12 cellular contexts compared by ENCODE assay signal in the genomic region with DNA sequence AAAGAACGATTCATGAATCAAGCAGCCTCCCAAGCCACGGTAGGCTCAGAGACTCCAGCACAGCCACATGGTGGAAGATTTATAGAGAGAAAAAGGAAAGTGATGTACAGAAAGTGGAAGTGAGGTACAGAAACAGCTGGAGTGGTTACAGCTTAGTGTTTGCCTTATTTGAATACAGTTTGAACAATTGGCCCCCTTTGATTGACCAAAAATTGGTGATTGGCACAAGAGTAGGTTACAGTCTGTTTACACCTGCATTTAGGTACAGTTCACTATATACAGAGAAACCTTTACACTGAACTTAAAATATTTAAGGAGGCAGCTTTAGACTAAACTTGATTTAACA.
DNase-seq lines count a peak whose midpoint lies in the region; ATAC-seq lines count a peak whose summit lies in the region.
"Had no signal": no experiment of that assay in that cellular context is flagged by ENCODE, and none has a peak within 500 bp of the region (broad histone marks: within the 10 kb centered on the region; RNA-seq: fewer than 3 reads in every experiment).

No MANE protein-coding gene starts in this region.

- no peak for ATAC-seq in activated T-cell treated with anti-CD3 and anti-CD28 coated beads, Interleukin-2, amount 50 U/mL, for 72 hours (replicated peaks in 1 of 2)
- ATAC-seq in HG02571 (IDR thresholded peaks at IDR 0.05; ENCODE audit: unreplicated experiment) = peak; percentile 49
- ATAC-seq in HG03469 (IDR thresholded peaks at IDR 0.05; ENCODE audit: unreplicated experiment) = peak; percentile 72
- ATAC-seq in stimulated activated naive B cell treated with anti-CD40 and anti-IgM and Interleukin-4, amounts not matched to agents 10 μg/mL and 1 μg/mL and 100 μg/mL, for 72 hours (replicated peaks) = peak; percentile 51 to 58
- ATAC-seq in T-cell (replicated peaks in 1 of 4) = no peak

- no peak overlapping the region for H3K4me3 Mint-ChIP-seq in activated T-cell treated with anti-CD3 and anti-CD28 coated beads, Interleukin-2, amount 50 U/mL, for 72 hours
- no peak overlapping the region for H3K4me3 Mint-ChIP-seq in activated T-cell treated with anti-CD3 and anti-CD28 coated beads, Interleukin-2, amount 50 U/mL, for 24 hours
- peak overlapping the region; percentile 1 to 29 for H3K4me3 Mint-ChIP-seq in stimulated activated naive B cell treated with anti-CD40 and anti-IgM and Interleukin-4, amounts not matched to agents 10 μg/mL and 1 μg/mL and 100 μg/mL, for 72 hours
- H3K4me3 Mint-ChIP-seq in T-cell = no peak overlapping the region
- H3K4me3 Mint-ChIP-seq: dendritic cell treated with granulocyte-macrophage colony-stimulating factor and Interleukin-4, amounts not matched to agents 40 ng/mL and 50 ng/mL, for 4 days; natural killer cell treated with Interleukin-12 subunit alpha and Interleukin-12 subunit beta and Interleukin-15 and Interleukin-18, amount 100 ng/mL, for 72 hours had no signal

- CTCF ChIA-PET in T-cell (lab: Charles Lee) = no interaction called here

- POLR2A ChIA-PET in T-cell (lab: Charles Lee) = no interaction called here

- peaks cover 11% of the 10 kb centered on the region for H3K4me1 Mint-ChIP-seq in activated T-cell treated with anti-CD3 and anti-CD28 coated beads, Interleukin-2, amount 50 U/mL, for 72 hours (ENCODE audit: low read depth)
- peaks cover 18% of the 10 kb centered on the region for H3K4me1 Mint-ChIP-seq in activated T-cell treated with anti-CD3 and anti-CD28 coated beads, Interleukin-2, amount 50 U/mL, for 24 hours (ENCODE audit: low read depth)
- peaks cover 24 to 43% of the 10 kb centered on the region in 2 donors for H3K4me1 Mint-ChIP-seq in stimulated activated naive B cell treated with anti-CD40 and anti-IgM and Interleukin-4, amounts not matched to agents 10 μg/mL and 1 μg/mL and 100 μg/mL, for 72 hours
- H3K4me1 Mint-ChIP-seq in T-cell = peaks cover 26 to 48% (median 30%) of the 10 kb centered on the region in 3 donors

- H3K27ac Mint-ChIP-seq in activated T-cell treated with anti-CD3 and anti-CD28 coated beads, Interleukin-2, amount 50 U/mL, for 72 hours = peak overlapping the region; percentile 82
- H3K27ac Mint-ChIP-seq in activated T-cell treated with anti-CD3 and anti-CD28 coated beads, Interleukin-2, amount 50 U/mL, for 24 hours = no peak overlapping the region
- peak overlapping the region; percentile 89 for H3K27ac Mint-ChIP-seq in stimulated activated naive B cell treated with anti-CD40 and anti-IgM and Interleukin-4, amounts not matched to agents 10 μg/mL and 1 μg/mL and 100 μg/mL, for 72 hours
- H3K27ac Mint-ChIP-seq in T-cell = no peak overlapping the region
- H3K27ac Mint-ChIP-seq: dendritic cell treated with granulocyte-macrophage colony-stimulating factor and Interleukin-4, amounts not matched to agents 40 ng/mL and 50 ng/mL, for 4 days; natural killer cell treated with Interleukin-12 subunit alpha and Interleukin-12 subunit beta and Interleukin-15 and Interleukin-18, amount 100 ng/mL, for 72 hours had no signal

- DNase-seq in activated T-cell treated with anti-CD3 and anti-CD28 coated beads, Interleukin-2, amount 50 U/mL, for 72 hours = no peak
- no peak for DNase-seq in activated T-cell treated with anti-CD3 and anti-CD28 coated beads, Interleukin-2, amount 50 U/mL, for 24 hours
- no peak for DNase-seq in stimulated activated naive B cell treated with anti-CD40 and anti-IgM and Interleukin-4, amounts not matched to agents 10 μg/mL and 1 μg/mL and 100 μg/mL, for 72 hours
- no peak for DNase-seq in NCI-H526 (lab: John Stamatoyannopoulos, UW)
- no peak for DNase-seq in posterior vena cava (ENCODE audit: low spot score)
- DNase-seq in T-cell = no peak
- DNase-seq: DMS153, NCI-H187 treated with DMSO at 0.1 percent for 48 hours had no signal

- no peaks in the 10 kb centered on the region for H3K27me3 Mint-ChIP-seq in activated T-cell treated with anti-CD3 and anti-CD28 coated beads, Interleukin-2, amount 50 U/mL, for 72 hours (ENCODE audit: low read depth)
- H3K27me3 Mint-ChIP-seq in activated T-cell treated with anti-CD3 and anti-CD28 coated beads, Interleukin-2, amount 50 U/mL, for 24 hours = no peaks in the 10 kb centered on the region
- no peaks in the 10 kb centered on the region for H3K27me3 Mint-ChIP-seq in stimulated activated naive B cell treated with anti-CD40 and anti-IgM and Interleukin-4, amounts not matched to agents 10 μg/mL and 1 μg/mL and 100 μg/mL, for 72 hours
- H3K27me3 Mint-ChIP-seq in T-cell = no peaks in the 10 kb centered on the region
- H3K27me3 Mint-ChIP-seq: dendritic cell treated with granulocyte-macrophage colony-stimulating factor and Interleukin-4, amounts not matched to agents 40 ng/mL and 50 ng/mL, for 4 days; natural killer cell treated with Interleukin-12 subunit alpha and Interleukin-12 subunit beta and Interleukin-15 and Interleukin-18, amount 100 ng/mL, for 72 hours had no signal

- intact Hi-C loops in posterior vena cava (cut with DNase I) = no loop called here

- H3K36me3 Mint-ChIP-seq in activated T-cell treated with anti-CD3 and anti-CD28 coated beads, Interleukin-2, amount 50 U/mL, for 72 hours (ENCODE audit: insufficient read depth in 2 of 2) = peaks cover 0 to 2% of the 10 kb centered on the region in 2 donors
- H3K36me3 Mint-ChIP-seq in activated T-cell treated with anti-CD3 and anti-CD28 coated beads, Interleukin-2, amount 50 U/mL, for 24 hours (ENCODE audit: low read depth) = peaks cover 7% of the 10 kb centered on the region
- H3K36me3 Mint-ChIP-seq in stimulated activated naive B cell treated with anti-CD40 and anti-IgM and Interleukin-4, amounts not matched to agents 10 μg/mL and 1 μg/mL and 100 μg/mL, for 72 hours = peaks cover 5 to 9% of the 10 kb centered on the region in 2 donors
- H3K36me3 Mint-ChIP-seq in T-cell = peaks cover 33% of the 10 kb centered on the region

- peaks cover 0 to 2% of the 10 kb centered on the region in 2 donors for H3K9me3 Mint-ChIP-seq in activated T-cell treated with anti-CD3 and anti-CD28 coated beads, Interleukin-2, amount 50 U/mL, for 72 hours
- no peaks in the 10 kb centered on the region for H3K9me3 Mint-ChIP-seq in activated T-cell treated with anti-CD3 and anti-CD28 coated beads, Interleukin-2, amount 50 U/mL, for 24 hours
- no peaks in the 10 kb centered on the region for H3K9me3 Mint-ChIP-seq in stimulated activated naive B cell treated with anti-CD40 and anti-IgM and Interleukin-4, amounts not matched to agents 10 μg/mL and 1 μg/mL and 100 μg/mL, for 72 hours
- H3K9me3 Mint-ChIP-seq in T-cell = no peaks in the 10 kb centered on the region
- H3K9me3 Mint-ChIP-seq: dendritic cell treated with granulocyte-macrophage colony-stimulating factor and Interleukin-4, amounts not matched to agents 40 ng/mL and 50 ng/mL, for 4 days; natural killer cell treated with Interleukin-12 subunit alpha and Interleukin-12 subunit beta and Interleukin-15 and Interleukin-18, amount 100 ng/mL, for 72 hours had no signal

Comparison
In these comparisons a context has a peak if more than half of its experiments do, and no peak if none do; other contexts are left out.
1. H3K27ac Mint-ChIP-seq: peak in activated T-cell treated with anti-CD3 and anti-CD28 coated beads, Interleukin-2, amount 50 U/mL, for 72 hours (single experiment) and stimulated activated naive B cell treated with anti-CD40 and anti-IgM and Interleukin-4, amounts not matched to agents 10 μg/mL and 1 μg/mL and 100 μg/mL, for 72 hours (single experiment); none in activated T-cell treated with anti-CD3 and anti-CD28 coated beads, Interleukin-2, amount 50 U/mL, for 24 hours (single experiment) and T-cell (0 of 2).
2. ATAC-seq: peak in HG02571 (single experiment), HG03469 (single experiment) and stimulated activated naive B cell treated with anti-CD40 and anti-IgM and Interleukin-4, amounts not matched to agents 10 μg/mL and 1 μg/mL and 100 μg/mL, for 72 hours (2 of 2); none in activated T-cell treated with anti-CD3 and anti-CD28 coated beads, Interleukin-2, amount 50 U/mL, for 72 hours (0 of 2) and T-cell (0 of 4).
3. H3K4me3 Mint-ChIP-seq: peak in stimulated activated naive B cell treated with anti-CD40 and anti-IgM and Interleukin-4, amounts not matched to agents 10 μg/mL and 1 μg/mL and 100 μg/mL, for 72 hours (2 of 2); none in activated T-cell treated with anti-CD3 and anti-CD28 coated beads, Interleukin-2, amount 50 U/mL, for 72 hours (0 of 2), activated T-cell treated with anti-CD3 and anti-CD28 coated beads, Interleukin-2, amount 50 U/mL, for 24 hours (single experiment) and T-cell (0 of 3).